ENCODE assay signal across 8 cellular contexts in the genomic region with DNA sequence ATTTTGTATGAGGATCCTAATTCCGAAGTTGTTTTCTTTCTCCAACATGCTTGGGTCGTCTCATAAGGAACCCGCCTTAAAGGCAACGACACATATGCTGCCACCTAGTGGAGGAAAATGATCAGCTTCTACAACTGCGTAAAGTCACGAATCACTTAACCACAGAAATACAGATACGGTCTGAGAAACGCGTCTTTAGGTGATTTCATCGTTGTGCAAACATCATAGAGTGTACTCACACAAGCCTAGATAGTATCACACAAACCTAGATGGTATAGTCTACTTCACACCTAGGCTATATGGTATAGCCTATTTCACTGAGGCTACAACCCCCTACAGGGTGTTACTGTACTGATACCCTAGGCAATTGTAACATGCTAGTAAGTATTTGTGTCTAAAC. TPM values are rescaled to one million over a fixed set of nuclear protein-coding genes. Genes with fewer than 3 reads are reported as not detected.
DNase-seq lines count a peak whose midpoint lies in the region; ATAC-seq lines count a peak whose summit lies in the region.

No MANE protein-coding gene starts in this region.

- ATAC-seq in HG02610 (IDR thresholded peaks at IDR 0.05; ENCODE audit: unreplicated experiment) (peak; percentile 46), left lobe of liver (peak; percentile 67), GM18520 (IDR thresholded peaks at IDR 0.05; ENCODE audit: unreplicated experiment) (no peak)

- DNase-seq in GM03348 (ENCODE audit: low spot score) (peak; percentile 78), NCI-H2081 (lab: John Stamatoyannopoulos, UW) (peak; percentile 58 to 80), T1000 (lab: John Stamatoyannopoulos, UW) (peak; percentile 58), cerebellar cortex (ENCODE audit: low spot score) (peak; percentile 80), left lobe of liver (ENCODE audit: low spot score) (peak; percentile 57)
- peak; percentile 28 for DNase-seq in stimulated activated CD8-positive, alpha-beta memory T cell treated with anti-CD3 and anti-CD28 coated beads, Interleukin-12 subunit alpha, Interleukin-12 subunit beta, amount 100 ng/mL, for 24 hours (ENCODE audit: extremely low read depth)

RNA-seq across cellular contexts. Expression of a gene that starts 13.1 kb away (rescaled TPM):
- 0.68 TPM for total RNA-seq in left lobe of liver

RNA-seq across cellular contexts. Expression of a gene that starts 39.3 kb away (rescaled TPM):
- total RNA-seq in left lobe of liver, result 9.8 TPM

RNA-seq across cellular contexts. Expression of a gene that starts 46.5 kb away (rescaled TPM):
- total RNA-seq in left lobe of liver, result 28.0 TPM

Comparison
In these comparisons a context has a peak if more than half of its experiments do, and no peak if none do; other contexts are left out.
1. DNase-seq: peak in every context shown above with its lines; median percentile 80 in cerebellar cortex; 78 in GM03348; 69 in NCI-H2081; 58 in T1000; 57 in left lobe of liver; 28 in stimulated activated CD8-positive, alpha-beta memory T cell treated with anti-CD3 and anti-CD28 coated beads, Interleukin-12 subunit alpha, Interleukin-12 subunit beta, amount 100 ng/mL, for 24 hours.